Comparison of ENCODE assay signal across 12 cellular contexts in genomic region chr21:32807717-32808380, GRCh38. TPM values are rescaled to one million over a fixed set of nuclear protein-coding genes. Genes with fewer than 3 reads are reported as not detected.
DNase-seq lines count a peak whose midpoint lies in the region; ATAC-seq lines count a peak whose summit lies in the region.
"Had no signal": no experiment of that assay in that cellular context is flagged by ENCODE, and none has a peak within 500 bp of the region (broad histone marks: within the 10 kb centered on the region; RNA-seq: fewer than 3 reads in every experiment).

No MANE protein-coding gene starts in this region.

- no peak overlapping the region for H4K91ac ChIP-seq in neuronal stem cell (ENCODE audit: low read depth, low read length, poor library complexity)

- no CpG with 5 or more reads among the region's 5 CpGs for WGBS in neuronal stem cell (ENCODE audit: extremely low coverage in 2 of 2, insufficient read length in 2 of 2, insufficient replicate concordance in 1 of 2), 2 donors

- H3K14ac ChIP-seq in neuronal stem cell (ENCODE audit: low read length) = no peak overlapping the region

- H2BK12ac ChIP-seq in neuronal stem cell (ENCODE audit: low read length) = no peak overlapping the region

- no peaks in the 10 kb centered on the region for H3K27me3 ChIP-seq in neuronal stem cell (ENCODE audit: control insufficient read depth in 3 of 3, insufficient read depth in 3 of 3, low read depth in 1 of 3, low read length in 3 of 3)

- H2BK15ac ChIP-seq in neuronal stem cell (ENCODE audit: low read length) = no peak overlapping the region

- H2BK120ac ChIP-seq in neuronal stem cell (ENCODE audit: low read depth, low read length) = no peak overlapping the region

- H2AFZ ChIP-seq in neuronal stem cell (ENCODE audit: low read length) = no peak overlapping the region

- no peak overlapping the region for H3K23ac ChIP-seq in neuronal stem cell (ENCODE audit: low read depth, low read length, poor library complexity)

- no peak overlapping the region for H2BK5ac ChIP-seq in neuronal stem cell (ENCODE audit: low read length)

- no peak overlapping the region for H4K8ac ChIP-seq in neuronal stem cell (ENCODE audit: low read depth, low read length)

- H3K18ac ChIP-seq in neuronal stem cell (ENCODE audit: low read length) = no peak overlapping the region

- no peaks in the 10 kb centered on the region for H3K79me1 ChIP-seq in neuronal stem cell (ENCODE audit: low read depth, low read length)

- H3K9ac ChIP-seq in neuronal stem cell (ENCODE audit: low read depth, low read length, poor library complexity) = no peak overlapping the region

- H3K4me2 ChIP-seq in neuronal stem cell (ENCODE audit: insufficient read depth, low read length, poor library complexity, severe bottlenecking) = no peak overlapping the region

- H3K4me1 ChIP-seq in neuronal stem cell (ENCODE audit: control insufficient read depth in 2 of 2, insufficient read depth in 1 of 2, low read depth in 1 of 2, low read length in 2 of 2) = peaks cover 12 to 22% of the 10 kb centered on the region in 2 donors
- H3K4me1 ChIP-seq: prostate gland had no signal

- H3K9me3 ChIP-seq in neuronal stem cell (replicated peaks in 1 of 2; ENCODE audit: control insufficient read depth in 2 of 2, insufficient read depth in 1 of 2, low read depth in 1 of 2, low read length in 2 of 2) = peaks cover 0 to 6% of the 10 kb centered on the region in 2 donors
- H3K9me3 ChIP-seq: prostate gland had no signal

- H3K4me3 ChIP-seq in neuronal stem cell (ENCODE audit: low read length in 2 of 2) = no peak overlapping the region
- H3K4me3 ChIP-seq: prostate gland had no signal

- peak overlapping the region; percentile 77 for H3K27ac ChIP-seq in neuronal stem cell (replicated peaks; ENCODE audit: low read length)
- H3K27ac ChIP-seq: prostate gland had no signal

- DNase-seq in DMS 273 treated with DMSO at 0.1 percent for 48 hours (lab: John Stamatoyannopoulos, UW) (peak; percentile 13), NCI-H226 (peak; percentile 56), fibroblast of gingiva (ENCODE audit: low read depth) (peak; percentile 80), neuronal stem cell (ENCODE audit: low spot score) (peak; percentile 20), left lobe of liver (ENCODE audit: low spot score) (no peak), NCI-H1105 treated with DMSO at 0.1 percent for 48 hours (lab: John Stamatoyannopoulos, UW) (no peak)
- DNase-seq: activated CD4-positive, alpha-beta memory T cell treated with anti-CD3 and anti-CD28 coated beads, Interleukin-2, amount 10 ng/mL, durations not matched to agents 7 days and 5 days; NCI-H1694 treated with DMSO at 0.1 percent for 48 hours had no signal

- H2AK5ac ChIP-seq in neuronal stem cell (ENCODE audit: low read depth, low read length) = no peak overlapping the region

- no peaks in the 10 kb centered on the region for H3K36me3 ChIP-seq in neuronal stem cell (replicated peaks in 1 of 2; ENCODE audit: control insufficient read depth in 2 of 2, insufficient read depth in 2 of 2, low read length in 2 of 2)
- H3K36me3 ChIP-seq: prostate gland had no signal

- H3K4ac ChIP-seq in neuronal stem cell (ENCODE audit: low read length) = no peak overlapping the region

- ATAC-seq in GM18519 (IDR thresholded peaks at IDR 0.05; ENCODE audit: low FRiP score, unreplicated experiment) (no peak), GM18502 (IDR thresholded peaks at IDR 0.05; ENCODE audit: poor library complexity, unreplicated experiment) (no peak), left lobe of liver (no peak)
- ATAC-seq: HCT116 had no signal

RNA-seq across cellular contexts. Expression of gene PAXBP1, which starts 36.3 kb away (rescaled TPM):
- 63.7 TPM for polyA plus RNA-seq in neuronal stem cell (2013, experiment 1 of 2)
- polyA plus RNA-seq in neuronal stem cell (2013, experiment 2 of 2) = 65.0 TPM
- 13.6 TPM for total RNA-seq in left lobe of liver

Comparison
In these comparisons a context has a peak if more than half of its experiments do, and no peak if none do; other contexts are left out.
1. DNase-seq: peak in DMS 273 treated with DMSO at 0.1 percent for 48 hours (single experiment), NCI-H226 (single experiment), fibroblast of gingiva (single experiment) and neuronal stem cell (single experiment); none in left lobe of liver (single experiment) and NCI-H1105 treated with DMSO at 0.1 percent for 48 hours (single experiment).